ENCODE assay signal across 12 cellular contexts in genomic region chr1:19413999-19414398, GRCh38.
DNase-seq lines count a peak whose midpoint lies in the region; ATAC-seq and TF ChIP-seq lines count a peak whose summit lies in the region.
"Had no signal": no experiment of that assay in that cellular context is flagged by ENCODE, and none has a peak within 500 bp of the region (broad histone marks: within the 10 kb centered on the region; RNA-seq: fewer than 3 reads in every experiment).

No MANE protein-coding gene starts in this region.

- no peak overlapping the region for H2BK120ac ChIP-seq in neuronal stem cell (ENCODE audit: low read depth, low read length)

- peak overlapping the region; percentile 23 for H3K18ac ChIP-seq in neuronal stem cell (ENCODE audit: low read length)

- H3K79me1 ChIP-seq in neuronal stem cell (ENCODE audit: low read depth, low read length), result peaks cover 2% of the 10 kb centered on the region

- H3K14ac ChIP-seq in neuronal stem cell (ENCODE audit: low read length), result no peak overlapping the region

- TF ChIP-seq POLR2A in esophagus squamous epithelium (IDR thresholded peaks at IDR 0.05) (no peak), transverse colon (IDR thresholded peaks at IDR 0.05) (no peak)

- ATAC-seq in GM21528 (IDR thresholded peaks at IDR 0.05; ENCODE audit: low FRiP score, unreplicated experiment), result no peak
- ATAC-seq in HG03469 (IDR thresholded peaks at IDR 0.05; ENCODE audit: unreplicated experiment), result no peak

- H3K4me1 ChIP-seq in esophagus squamous epithelium, result peaks cover 31 to 100% (median 47%) of the 10 kb centered on the region in 3 donors
- H3K4me1 ChIP-seq in neuronal stem cell (ENCODE audit: control insufficient read depth in 2 of 2, insufficient read depth in 1 of 2, low read depth in 1 of 2, low read length in 2 of 2), result peaks cover 0 to 21% of the 10 kb centered on the region in 2 donors
- H3K4me1 ChIP-seq in transverse colon, result peaks cover 27 to 77% (median 57%) of the 10 kb centered on the region in 4 donors

- no peak for TF ChIP-seq CTCF in esophagus squamous epithelium (IDR thresholded peaks at IDR 0.05)
- TF ChIP-seq CTCF in transverse colon (IDR thresholded peaks at IDR 0.05), result no peak
- no peak for TF ChIP-seq CTCF in GM13977 (IDR thresholded peaks at IDR 0.05; ENCODE audit: extremely low read depth, insufficient read depth, missing control alignments)

- DNase-seq in activated naive CD8-positive, alpha-beta T cell treated with anti-CD3 and anti-CD28 coated beads for 36 hours, result no peak
- DNase-seq in esophagus squamous epithelium (lab: John Stamatoyannopoulos, UW) (no peak), neuronal stem cell (ENCODE audit: low spot score) (no peak), transverse colon (no peak), GM13977 (ENCODE audit: low spot score) (no peak)
- DNase-seq: activated CD4-positive, CD25-positive, alpha-beta regulatory T cell; NCI-H1092 treated with DMSO at 0.1 percent for 48 hours; NCI-H345; SW 1271 had no signal

- peaks cover 7% of the 10 kb centered on the region for H3K36me3 Mint-ChIP-seq in activated naive CD8-positive, alpha-beta T cell
- peaks cover 23% of the 10 kb centered on the region for H3K36me3 Mint-ChIP-seq in activated naive CD8-positive, alpha-beta T cell treated with anti-CD3 and anti-CD28 coated beads for 36 hours

- H3K27me3 ChIP-seq in esophagus squamous epithelium (no peaks in the 10 kb centered on the region), neuronal stem cell (ENCODE audit: control insufficient read depth in 3 of 3, insufficient read depth in 3 of 3, low read depth in 1 of 3, low read length in 3 of 3) (no peaks in the 10 kb centered on the region), transverse colon (no peaks in the 10 kb centered on the region)

- H4K91ac ChIP-seq in neuronal stem cell (ENCODE audit: low read depth, low read length, poor library complexity), result no peak overlapping the region

- H3K27ac Mint-ChIP-seq in activated naive CD8-positive, alpha-beta T cell, result peak overlapping the region; percentile 75
- no peak overlapping the region for H3K27ac Mint-ChIP-seq in activated naive CD8-positive, alpha-beta T cell treated with anti-CD3 and anti-CD28 coated beads for 36 hours

- no peak overlapping the region for H3K23ac ChIP-seq in neuronal stem cell (ENCODE audit: low read depth, low read length, poor library complexity)

- H3K27me3 Mint-ChIP-seq in activated naive CD8-positive, alpha-beta T cell, result no peaks in the 10 kb centered on the region
- H3K27me3 Mint-ChIP-seq in activated naive CD8-positive, alpha-beta T cell treated with anti-CD3 and anti-CD28 coated beads for 36 hours, result no peaks in the 10 kb centered on the region

- H3K27ac ChIP-seq in esophagus squamous epithelium (peak overlapping the region; percentile 71 to 92 (median 88)), neuronal stem cell (replicated peaks; ENCODE audit: low read length) (no peak overlapping the region), transverse colon (peak overlapping the region; percentile 77 to 93 (median 82))

- no peak overlapping the region for H2AK5ac ChIP-seq in neuronal stem cell (ENCODE audit: low read depth, low read length)

- H3K4me3 ChIP-seq in esophagus squamous epithelium, result peak overlapping the region in 1 of 4 donors; percentile 9
- no peak overlapping the region for H3K4me3 ChIP-seq in neuronal stem cell (ENCODE audit: low read length in 2 of 2)
- H3K4me3 ChIP-seq in transverse colon, result no peak overlapping the region

- H2AFZ ChIP-seq in neuronal stem cell (ENCODE audit: low read length), result no peak overlapping the region

- H3K4me2 ChIP-seq in neuronal stem cell (ENCODE audit: insufficient read depth, low read length, poor library complexity, severe bottlenecking), result no peak overlapping the region

- no peak overlapping the region for H2BK12ac ChIP-seq in neuronal stem cell (ENCODE audit: low read length)

- intact Hi-C loops in esophagus squamous epithelium (cut with DNase I), result no loop called here
- intact Hi-C loops in transverse colon (cut with DNase I; ENCODE audit: low total_unique reads), result no loop called here

- H2BK5ac ChIP-seq in neuronal stem cell (ENCODE audit: low read length), result no peak overlapping the region

- no peak overlapping the region for H3K9ac ChIP-seq in neuronal stem cell (ENCODE audit: low read depth, low read length, poor library complexity)

- no peak for TF ChIP-seq EP300 in transverse colon (IDR thresholded peaks at IDR 0.05; ENCODE audit: low read depth)

- H3K9me3 ChIP-seq in esophagus squamous epithelium (no peaks in the 10 kb centered on the region), neuronal stem cell (replicated peaks in 1 of 2; ENCODE audit: control insufficient read depth in 2 of 2, insufficient read depth in 1 of 2, low read depth in 1 of 2, low read length in 2 of 2) (no peaks in the 10 kb centered on the region), transverse colon (no peaks in the 10 kb centered on the region)

- no peak overlapping the region for H3K4me3 Mint-ChIP-seq in activated naive CD8-positive, alpha-beta T cell
- no peak overlapping the region for H3K4me3 Mint-ChIP-seq in activated naive CD8-positive, alpha-beta T cell treated with anti-CD3 and anti-CD28 coated beads for 36 hours

- no peak overlapping the region for H2BK15ac ChIP-seq in neuronal stem cell (ENCODE audit: low read length)

- H4K8ac ChIP-seq in neuronal stem cell (ENCODE audit: low read depth, low read length), result no peak overlapping the region

- no peaks in the 10 kb centered on the region for H3K9me3 Mint-ChIP-seq in activated naive CD8-positive, alpha-beta T cell (ENCODE audit: low read depth)
- H3K9me3 Mint-ChIP-seq in activated naive CD8-positive, alpha-beta T cell treated with anti-CD3 and anti-CD28 coated beads for 36 hours, result no peaks in the 10 kb centered on the region

- no peak overlapping the region for H3K4ac ChIP-seq in neuronal stem cell (ENCODE audit: low read length)

- in situ Hi-C loops in transverse colon (cut with MboI; ENCODE audit: low pct_ligation_motif_present in 1 of 4, low pct_unique_long_range_greater_than_20kb in 1 of 4, low sequenced_read_pairs in 3 of 4), result no loop called here
- in situ Hi-C loops in GM13977 (cut with MboI; ENCODE audit: low pct_unique_long_range_greater_than_20kb, low sequenced_read_pairs, unreplicated experiment), result no loop called here

- peaks cover 71% of the 10 kb centered on the region for H3K4me1 Mint-ChIP-seq in activated naive CD8-positive, alpha-beta T cell (ENCODE audit: low read depth)
- peaks cover 70% of the 10 kb centered on the region for H3K4me1 Mint-ChIP-seq in activated naive CD8-positive, alpha-beta T cell treated with anti-CD3 and anti-CD28 coated beads for 36 hours

- peaks cover 0 to 59% (median 6%) of the 10 kb centered on the region in 3 donors for H3K36me3 ChIP-seq in esophagus squamous epithelium
- peaks cover 4 to 44% of the 10 kb centered on the region in 2 donors for H3K36me3 ChIP-seq in neuronal stem cell (replicated peaks in 1 of 2; ENCODE audit: control insufficient read depth in 2 of 2, insufficient read depth in 2 of 2, low read length in 2 of 2)
- peaks cover 0 to 3% (median under 1%) of the 10 kb centered on the region in 4 donors for H3K36me3 ChIP-seq in transverse colon

- WGBS in esophagus squamous epithelium, 2 donors, result 76 to 80% methylated on average over 12 of the region's 12 CpGs
- no CpG with 5 or more reads among the region's 12 CpGs for WGBS in neuronal stem cell (ENCODE audit: extremely low coverage in 2 of 2, insufficient read length in 2 of 2, insufficient replicate concordance in 1 of 2), 2 donors
- WGBS in transverse colon (ENCODE audit: low coverage in 1 of 2), 2 donors, result 77 to 85% methylated on average over 5 to 12 of the region's 12 CpGs
